Comparison of ENCODE assay signal across 13 cellular contexts in genomic region chr9:136096505-136097001, GRCh38. TPM values are rescaled to one million over a fixed set of nuclear protein-coding genes. Genes with fewer than 3 reads are reported as not detected.
DNase-seq lines count a peak whose midpoint lies in the region; ATAC-seq and TF ChIP-seq lines count a peak whose summit lies in the region.
"Had no signal": no experiment of that assay in that cellular context is flagged by ENCODE, and none has a peak within 500 bp of the region (broad histone marks: within the 10 kb centered on the region; RNA-seq: fewer than 3 reads in every experiment).

No MANE protein-coding gene starts in this region.

- H3K27ac ChIP-seq in skeletal muscle tissue (ENCODE audit: low read depth, low read length) (peak overlapping the region; percentile 80), brain microvascular endothelial cell (no peak overlapping the region)

- H3K4me1 ChIP-seq in skeletal muscle tissue (ENCODE audit: control insufficient read depth in 3 of 3, insufficient read depth in 3 of 3, low read length in 3 of 3): peaks cover 33 to 40% (median 34%) of the 10 kb centered on the region in 3 donors

- DNase-seq in activated CD4-positive, alpha-beta T cell treated with anti-CD3 and anti-CD28 coated beads, Interleukin-2, amount 10 ng/mL, durations not matched to agents 24 days and 14 days: no peak
- DNase-seq in activated CD4-positive, alpha-beta T cell treated with anti-CD3 and anti-CD28 coated beads, Interleukin-2, amount 50 U/mL, for 1 hour: no peak
- DNase-seq in T-helper 17 cell (no peak), fibroblast of the aortic adventitia (ENCODE audit: low read depth) (no peak), brain microvascular endothelial cell (no peak)
- no peak for DNase-seq in activated CD8-positive, alpha-beta memory T cell treated with anti-CD3 and anti-CD28 coated beads, Interleukin-2, amount 50 U/mL, for 4 hours
- DNase-seq: activated CD4-positive, alpha-beta T cell treated with anti-CD3 and anti-CD28 coated beads, Interleukin-2, amount 50 U/mL, for 48 hours; DND-41; KG1; retina had no signal

- peak overlapping the region; percentile 71 to 94 (median 76) for H3K9ac ChIP-seq in skeletal muscle tissue (ENCODE audit: low read depth in 1 of 3, low read length in 3 of 3)

- in situ Hi-C loops in brain microvascular endothelial cell (cut with HindIII; ENCODE audit: low pct_ligation_motif_present, low sequenced_read_pairs): no loop called here

- H3K27ac Mint-ChIP-seq in activated CD4-positive, alpha-beta T cell treated with anti-CD3 and anti-CD28 coated beads, Interleukin-2, amount 10 ng/mL, durations not matched to agents 24 days and 14 days: no peak overlapping the region
- no peak overlapping the region for H3K27ac Mint-ChIP-seq in T-helper 17 cell

- peak overlapping the region; percentile 44 for H3K4me3 Mint-ChIP-seq in activated CD4-positive, alpha-beta T cell treated with anti-CD3 and anti-CD28 coated beads, Interleukin-2, amount 10 ng/mL, durations not matched to agents 24 days and 14 days
- peak overlapping the region; percentile 66 for H3K4me3 Mint-ChIP-seq in T-helper 17 cell

- H3K27me3 Mint-ChIP-seq in activated CD4-positive, alpha-beta T cell treated with anti-CD3 and anti-CD28 coated beads, Interleukin-2, amount 10 ng/mL, durations not matched to agents 24 days and 14 days: peaks cover 15% of the 10 kb centered on the region
- peaks cover 8% of the 10 kb centered on the region for H3K27me3 Mint-ChIP-seq in T-helper 17 cell

- H3K36me3 Mint-ChIP-seq in activated CD4-positive, alpha-beta T cell treated with anti-CD3 and anti-CD28 coated beads, Interleukin-2, amount 10 ng/mL, durations not matched to agents 24 days and 14 days (ENCODE audit: low read depth): no peaks in the 10 kb centered on the region
- no peaks in the 10 kb centered on the region for H3K36me3 Mint-ChIP-seq in T-helper 17 cell (ENCODE audit: low read depth)

- peaks cover 4% of the 10 kb centered on the region for H3K4me1 Mint-ChIP-seq in activated CD4-positive, alpha-beta T cell treated with anti-CD3 and anti-CD28 coated beads, Interleukin-2, amount 10 ng/mL, durations not matched to agents 24 days and 14 days
- H3K4me1 Mint-ChIP-seq in T-helper 17 cell: peaks cover 31% of the 10 kb centered on the region

- peaks cover 0 to 9% (median 0%) of the 10 kb centered on the region in 3 donors for H3K36me3 ChIP-seq in skeletal muscle tissue (ENCODE audit: control insufficient read depth in 3 of 3, insufficient read depth in 3 of 3, low read length in 3 of 3)
- peaks cover 3% of the 10 kb centered on the region for H3K36me3 ChIP-seq in brain microvascular endothelial cell (replicated peaks)

- H3K27me3 ChIP-seq in skeletal muscle tissue (ENCODE audit: control insufficient read depth in 3 of 3, insufficient read depth in 3 of 3, low read length in 3 of 3) (peaks cover 0 to 14% (median 6%) of the 10 kb centered on the region in 3 donors), brain microvascular endothelial cell (replicated peaks) (no peaks in the 10 kb centered on the region)
- H3K27me3 ChIP-seq: tibial nerve had no signal

- ATAC-seq in T-helper 17 cell (no peak), HG03520 (IDR thresholded peaks at IDR 0.05; ENCODE audit: unreplicated experiment) (no peak)

- TF ChIP-seq CTCF in fibroblast of the aortic adventitia (IDR thresholded peaks at IDR 0.05; ENCODE audit: insufficient read depth, low read length): no peak
- no peak for TF ChIP-seq CTCF in brain microvascular endothelial cell (IDR thresholded peaks at IDR 0.05; ENCODE audit: low read depth, low read length, missing control alignments)

- intact Hi-C loops in activated CD4-positive, alpha-beta T cell treated with anti-CD3 and anti-CD28 coated beads, Interleukin-2, amount 10 ng/mL, durations not matched to agents 24 days and 14 days (cut with micrococcal nuclease): no loop called here

- no peaks in the 10 kb centered on the region for H3K9me3 Mint-ChIP-seq in activated CD4-positive, alpha-beta T cell treated with anti-CD3 and anti-CD28 coated beads, Interleukin-2, amount 10 ng/mL, durations not matched to agents 24 days and 14 days

- no peaks in the 10 kb centered on the region for H3K9me3 ChIP-seq in T-helper 17 cell (ENCODE audit: control insufficient read depth, low read length, poor library complexity, severe bottlenecking)
- no peaks in the 10 kb centered on the region for H3K9me3 ChIP-seq in skeletal muscle tissue (ENCODE audit: control insufficient read depth in 3 of 3, low read length in 3 of 3)
- H3K9me3 ChIP-seq: tibial nerve had no signal

- H3K4me3 ChIP-seq in fibroblast of the aortic adventitia (ENCODE audit: low read depth, low read length) (peak overlapping the region; percentile 75), skeletal muscle tissue (ENCODE audit: low read length in 3 of 3) (peak overlapping the region in 2 of 3 donors; percentile 62 to 78), brain microvascular endothelial cell (ENCODE audit: low read depth, low read length) (no peak overlapping the region)

RNA-seq across cellular contexts. Expression of gene NACC2, which starts 1.5 kb away (rescaled TPM):
- total RNA-seq in activated CD4-positive, alpha-beta T cell treated with anti-CD3 and anti-CD28 coated beads, Interleukin-2, amount 10 ng/mL, durations not matched to agents 24 days and 14 days: 3.2 and 3.6 TPM in 2 replicates
- total RNA-seq in T-helper 17 cell (1 to 10 TPM; 5.8 to 5.9 TPM), fibroblast of the aortic adventitia (ENCODE audit: low replicate concordance) (17.4 and 27.1 TPM in 2 replicates), skeletal muscle tissue (7.3 TPM)

RNA-seq across cellular contexts. Expression of gene TMEM250, which starts 22.1 kb away (rescaled TPM):
- total RNA-seq in activated CD4-positive, alpha-beta T cell treated with anti-CD3 and anti-CD28 coated beads, Interleukin-2, amount 10 ng/mL, durations not matched to agents 24 days and 14 days: 49.8 and 52.7 TPM in 2 replicates
- total RNA-seq in T-helper 17 cell: 10 to 100 TPM; 17.9 to 21.8 TPM
- 46.1 and 87.9 TPM in 2 replicates for total RNA-seq in fibroblast of the aortic adventitia (ENCODE audit: low replicate concordance)
- total RNA-seq in skeletal muscle tissue: 24.0 TPM
